1 cellular context compared by ENCODE assay signal in the genomic region with DNA sequence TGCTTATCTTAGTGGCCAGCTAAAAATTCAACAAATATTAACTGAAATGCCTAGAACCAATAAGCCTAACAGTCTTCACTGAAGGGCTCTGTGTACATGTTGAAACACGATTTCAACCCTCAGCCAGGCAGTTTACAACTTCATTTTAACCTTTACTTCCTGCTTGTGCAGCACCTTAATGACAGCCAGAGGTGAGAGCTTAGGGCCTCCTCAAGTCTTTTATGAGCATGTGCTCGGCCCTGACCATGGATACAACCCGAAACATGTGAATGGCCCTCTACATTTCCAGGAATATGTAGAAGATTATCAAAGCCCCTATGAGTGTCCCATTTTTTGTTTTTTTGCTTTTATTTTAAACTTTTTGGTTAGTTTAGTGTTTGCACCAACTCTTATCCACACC.
TF ChIP-seq lines count a peak whose summit lies in the region.

No MANE protein-coding gene starts in this region.

TF ChIP-seq in GM12878, 131 proteins besides CTCF, POLR2A, EP300 and RAD21 (continued from another document):
- TF ChIP-seq, protein P1, sequence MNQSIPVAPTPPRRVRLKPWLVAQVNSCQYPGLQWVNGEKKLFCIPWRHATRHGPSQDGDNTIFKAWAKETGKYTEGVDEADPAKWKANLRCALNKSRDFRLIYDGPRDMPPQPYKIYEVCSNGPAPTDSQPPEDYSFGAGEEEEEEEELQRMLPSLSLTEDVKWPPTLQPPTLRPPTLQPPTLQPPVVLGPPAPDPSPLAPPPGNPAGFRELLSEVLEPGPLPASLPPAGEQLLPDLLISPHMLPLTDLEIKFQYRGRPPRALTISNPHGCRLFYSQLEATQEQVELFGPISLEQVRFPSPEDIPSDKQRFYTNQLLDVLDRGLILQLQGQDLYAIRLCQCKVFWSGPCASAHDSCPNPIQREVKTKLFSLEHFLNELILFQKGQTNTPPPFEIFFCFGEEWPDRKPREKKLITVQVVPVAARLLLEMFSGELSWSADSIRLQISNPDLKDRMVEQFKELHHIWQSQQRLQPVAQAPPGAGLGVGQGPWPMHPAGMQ (IDR thresholded peaks at IDR 0.05; ENCODE audit: borderline replicate concordance), result no peak
- TF ChIP-seq SMC3 (IDR thresholded peaks at IDR 0.05; ENCODE audit: borderline replicate concordance, low read length) (no peak), BACH1 (IDR thresholded peaks at IDR 0.05; ENCODE audit: borderline replicate concordance) (no peak), SRF (IDR thresholded peaks at IDR 0.05; ENCODE audit: low read depth in 2 of 2, low read length in 2 of 2) (no peak), BHLHE40 (IDR thresholded peaks at IDR 0.05; ENCODE audit: borderline replicate concordance in 1 of 2, low read depth in 2 of 2, low read length in 1 of 2) (no peak), POLR2AphosphoS2 (IDR thresholded peaks at IDR 0.05; ENCODE audit: low read depth, low read length) (no peak), EZH2 (IDR thresholded peaks at IDR 0.05; ENCODE audit: borderline replicate concordance, control insufficient read depth, low read depth, low read length) (no peak), TBL1XR1 (IDR thresholded peaks at IDR 0.05; ENCODE audit: low read depth, low read length) (no peak), SUPT20H (IDR thresholded peaks at IDR 0.05; ENCODE audit: borderline replicate concordance, control insufficient read depth, low read depth, low read length) (no peak), STAT3 (IDR thresholded peaks at IDR 0.05; ENCODE audit: low read depth, low read length) (no peak)
- TF ChIP-seq, protein P2, sequence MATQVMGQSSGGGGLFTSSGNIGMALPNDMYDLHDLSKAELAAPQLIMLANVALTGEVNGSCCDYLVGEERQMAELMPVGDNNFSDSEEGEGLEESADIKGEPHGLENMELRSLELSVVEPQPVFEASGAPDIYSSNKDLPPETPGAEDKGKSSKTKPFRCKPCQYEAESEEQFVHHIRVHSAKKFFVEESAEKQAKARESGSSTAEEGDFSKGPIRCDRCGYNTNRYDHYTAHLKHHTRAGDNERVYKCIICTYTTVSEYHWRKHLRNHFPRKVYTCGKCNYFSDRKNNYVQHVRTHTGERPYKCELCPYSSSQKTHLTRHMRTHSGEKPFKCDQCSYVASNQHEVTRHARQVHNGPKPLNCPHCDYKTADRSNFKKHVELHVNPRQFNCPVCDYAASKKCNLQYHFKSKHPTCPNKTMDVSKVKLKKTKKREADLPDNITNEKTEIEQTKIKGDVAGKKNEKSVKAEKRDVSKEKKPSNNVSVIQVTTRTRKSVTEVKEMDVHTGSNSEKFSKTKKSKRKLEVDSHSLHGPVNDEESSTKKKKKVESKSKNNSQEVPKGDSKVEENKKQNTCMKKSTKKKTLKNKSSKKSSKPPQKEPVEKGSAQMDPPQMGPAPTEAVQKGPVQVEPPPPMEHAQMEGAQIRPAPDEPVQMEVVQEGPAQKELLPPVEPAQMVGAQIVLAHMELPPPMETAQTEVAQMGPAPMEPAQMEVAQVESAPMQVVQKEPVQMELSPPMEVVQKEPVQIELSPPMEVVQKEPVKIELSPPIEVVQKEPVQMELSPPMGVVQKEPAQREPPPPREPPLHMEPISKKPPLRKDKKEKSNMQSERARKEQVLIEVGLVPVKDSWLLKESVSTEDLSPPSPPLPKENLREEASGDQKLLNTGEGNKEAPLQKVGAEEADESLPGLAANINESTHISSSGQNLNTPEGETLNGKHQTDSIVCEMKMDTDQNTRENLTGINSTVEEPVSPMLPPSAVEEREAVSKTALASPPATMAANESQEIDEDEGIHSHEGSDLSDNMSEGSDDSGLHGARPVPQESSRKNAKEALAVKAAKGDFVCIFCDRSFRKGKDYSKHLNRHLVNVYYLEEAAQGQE (IDR thresholded peaks at IDR 0.05; ENCODE audit: low read depth, low read length), result no peak
- TF ChIP-seq, protein P3, sequence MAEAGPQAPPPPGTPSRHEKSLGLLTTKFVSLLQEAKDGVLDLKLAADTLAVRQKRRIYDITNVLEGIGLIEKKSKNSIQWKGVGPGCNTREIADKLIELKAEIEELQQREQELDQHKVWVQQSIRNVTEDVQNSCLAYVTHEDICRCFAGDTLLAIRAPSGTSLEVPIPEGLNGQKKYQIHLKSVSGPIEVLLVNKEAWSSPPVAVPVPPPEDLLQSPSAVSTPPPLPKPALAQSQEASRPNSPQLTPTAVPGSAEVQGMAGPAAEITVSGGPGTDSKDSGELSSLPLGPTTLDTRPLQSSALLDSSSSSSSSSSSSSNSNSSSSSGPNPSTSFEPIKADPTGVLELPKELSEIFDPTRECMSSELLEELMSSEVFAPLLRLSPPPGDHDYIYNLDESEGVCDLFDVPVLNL (IDR thresholded peaks at IDR 0.05; ENCODE audit: low read depth, low read length), result no peak
- TF ChIP-seq, protein P4, sequence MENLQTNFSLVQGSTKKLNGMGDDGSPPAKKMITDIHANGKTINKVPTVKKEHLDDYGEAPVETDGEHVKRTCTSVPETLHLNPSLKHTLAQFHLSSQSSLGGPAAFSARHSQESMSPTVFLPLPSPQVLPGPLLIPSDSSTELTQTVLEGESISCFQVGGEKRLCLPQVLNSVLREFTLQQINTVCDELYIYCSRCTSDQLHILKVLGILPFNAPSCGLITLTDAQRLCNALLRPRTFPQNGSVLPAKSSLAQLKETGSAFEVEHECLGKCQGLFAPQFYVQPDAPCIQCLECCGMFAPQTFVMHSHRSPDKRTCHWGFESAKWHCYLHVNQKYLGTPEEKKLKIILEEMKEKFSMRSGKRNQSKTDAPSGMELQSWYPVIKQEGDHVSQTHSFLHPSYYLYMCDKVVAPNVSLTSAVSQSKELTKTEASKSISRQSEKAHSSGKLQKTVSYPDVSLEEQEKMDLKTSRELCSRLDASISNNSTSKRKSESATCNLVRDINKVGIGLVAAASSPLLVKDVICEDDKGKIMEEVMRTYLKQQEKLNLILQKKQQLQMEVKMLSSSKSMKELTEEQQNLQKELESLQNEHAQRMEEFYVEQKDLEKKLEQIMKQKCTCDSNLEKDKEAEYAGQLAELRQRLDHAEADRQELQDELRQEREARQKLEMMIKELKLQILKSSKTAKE (IDR thresholded peaks at IDR 0.05; ENCODE audit: low read depth, poor library complexity, severe bottlenecking), result no peak
